In the genomic region with DNA sequence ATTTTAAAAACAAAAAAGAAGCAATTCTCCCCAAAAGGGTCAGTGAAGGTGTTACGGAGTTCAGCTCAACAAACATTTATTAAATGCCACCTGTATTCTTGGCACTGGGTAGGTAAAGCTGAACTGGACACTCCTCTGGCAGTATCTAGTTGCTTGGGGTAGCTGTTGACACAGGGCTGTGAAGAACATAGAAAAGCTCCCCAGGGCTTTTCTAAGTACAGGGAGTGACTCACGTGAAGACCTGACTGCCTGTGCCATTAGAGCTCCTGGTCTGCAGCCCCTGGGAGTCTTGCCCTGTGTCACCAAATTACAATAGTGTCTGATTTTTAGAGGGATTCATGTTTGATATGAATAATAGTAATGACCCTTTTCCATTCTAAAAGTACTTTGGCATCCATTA, we compare ENCODE assay signal across 28 cellular contexts. TPM values are rescaled to one million over a fixed set of nuclear protein-coding genes. Genes with fewer than 3 reads are reported as not detected.
DNase-seq lines count a peak whose midpoint lies in the region; FAIRE-seq and TF ChIP-seq lines count a peak whose summit lies in the region.
"Had no signal": no experiment of that assay in that cellular context is flagged by ENCODE, and none has a peak within 500 bp of the region (broad histone marks: within the 10 kb centered on the region; RNA-seq: fewer than 3 reads in every experiment).

No MANE protein-coding gene starts in this region.

- TF ChIP-seq CTCF in bronchial epithelial cell (IDR thresholded peaks at IDR 0.05; ENCODE audit: insufficient read depth, low read length, severe bottlenecking) (no peak), nephron progenitor cell (IDR thresholded peaks at IDR 0.05) (no peak)

- peak; percentile 4 for DNase-seq in NCI-H1436 (lab: John Stamatoyannopoulos, UW)
- no peak for DNase-seq in NCI-H1436 treated with DMSO at 0.1 percent for 48 hours (lab: John Stamatoyannopoulos, UW)
- peak; percentile 8 for DNase-seq in ELF-1 (ENCODE audit: low read depth, low spot score)
- peak; percentile 29 for DNase-seq in NCI-H1092 treated with DMSO at 0.1 percent for 48 hours (lab: John Stamatoyannopoulos, UW)
- DNase-seq in bronchial epithelial cell (ENCODE audit: low read depth), result peak; percentile 5
- DNase-seq in DMS153 treated with DMSO at 0.1 percent for 48 hours (lab: John Stamatoyannopoulos, UW; ENCODE audit: unreplicated experiment), result no peak
- DNase-seq in nephron progenitor cell, result no peak
- no peak for DNase-seq in activated T-cell treated with anti-CD3 and anti-CD28 coated beads, Interleukin-2, amount 50 U/mL, for 24 hours
- DNase-seq: 8988T; ACHN; BE2C; Calu3; GDM1; GOT3; IMR-90; KG1; NCI-H1048; NCI-H1694; NCI-H2081 treated with DMSO at 0.1 percent for 48 hours; NCI-H226; NCI-H510A; NK-92 treated with Interleukin-12 subunit alpha and Interleukin-12 subunit beta, amount 100 ng/mL, for 24 hours; PC-9; SJCRH30; T-helper 17 cell had no signal

- H3K27me3 ChIP-seq in bronchial epithelial cell (ENCODE audit: control insufficient read depth, insufficient read depth, low read length), result no peaks in the 10 kb centered on the region
- H3K27me3 ChIP-seq: BE2C, SJCRH30 had no signal

- H3K4me3 ChIP-seq in bronchial epithelial cell (ENCODE audit: low read depth, low read length), result no peak overlapping the region
- H3K4me3 ChIP-seq: GM12878, HAP-1, PC-9, SJCRH30 had no signal

- no peaks in the 10 kb centered on the region for H3K27me3 Mint-ChIP-seq in nephron progenitor cell (ENCODE audit: low read depth, poor library complexity)
- no peaks in the 10 kb centered on the region for H3K27me3 Mint-ChIP-seq in activated T-cell treated with anti-CD3 and anti-CD28 coated beads, Interleukin-2, amount 50 U/mL, for 24 hours
- H3K27me3 Mint-ChIP-seq: T-helper 17 cell had no signal

- H3K36me3 Mint-ChIP-seq in nephron progenitor cell (ENCODE audit: low read depth), result peaks cover 23% of the 10 kb centered on the region
- peaks cover 63% of the 10 kb centered on the region for H3K36me3 Mint-ChIP-seq in activated T-cell treated with anti-CD3 and anti-CD28 coated beads, Interleukin-2, amount 50 U/mL, for 24 hours (ENCODE audit: low read depth)

- peaks cover 1% of the 10 kb centered on the region for H3K36me3 ChIP-seq in bronchial epithelial cell (ENCODE audit: control insufficient read depth, insufficient read depth, low read length)
- H3K36me3 ChIP-seq: HAP-1, SJCRH30 had no signal

- H3K4me1 Mint-ChIP-seq in nephron progenitor cell, result no peaks in the 10 kb centered on the region
- H3K4me1 Mint-ChIP-seq in activated T-cell treated with anti-CD3 and anti-CD28 coated beads, Interleukin-2, amount 50 U/mL, for 24 hours (ENCODE audit: low read depth), result no peaks in the 10 kb centered on the region

- FAIRE-seq in bronchial epithelial cell (lab: Jason Lieb, UNC), result no peak
- FAIRE-seq: GM12878 had no signal

- no peaks in the 10 kb centered on the region for H3K9me3 Mint-ChIP-seq in nephron progenitor cell
- H3K9me3 Mint-ChIP-seq in activated T-cell treated with anti-CD3 and anti-CD28 coated beads, Interleukin-2, amount 50 U/mL, for 24 hours, result no peaks in the 10 kb centered on the region

- no peak overlapping the region for H3K27ac Mint-ChIP-seq in nephron progenitor cell
- no peak overlapping the region for H3K27ac Mint-ChIP-seq in activated T-cell treated with anti-CD3 and anti-CD28 coated beads, Interleukin-2, amount 50 U/mL, for 24 hours
- H3K27ac Mint-ChIP-seq: T-helper 17 cell had no signal

- H3K4me3 Mint-ChIP-seq in nephron progenitor cell, result no peak overlapping the region
- no peak overlapping the region for H3K4me3 Mint-ChIP-seq in activated T-cell treated with anti-CD3 and anti-CD28 coated beads, Interleukin-2, amount 50 U/mL, for 24 hours
- H3K4me3 Mint-ChIP-seq: CD14-positive monocyte, T-helper 17 cell had no signal

RNA-seq across cellular contexts. Expression of a gene that starts 43.6 kb away (rescaled TPM):
- 92.3 and 102 TPM in 2 replicates for total RNA-seq in bronchial epithelial cell

RNA-seq across cellular contexts. Expression of a gene that starts 43.7 kb away (rescaled TPM):
- total RNA-seq in bronchial epithelial cell, result 10.3 and 14.5 TPM in 2 replicates

RNA-seq across cellular contexts. Expression of a gene that starts 45.4 kb away (rescaled TPM):
- 37.1 and 49.3 TPM in 2 replicates for total RNA-seq in bronchial epithelial cell

Comparison
In these comparisons a context has a peak if more than half of its experiments do, and no peak if none do; other contexts are left out.
1. DNase-seq: peak in NCI-H1436 (single experiment), ELF-1 (single experiment), NCI-H1092 treated with DMSO at 0.1 percent for 48 hours (single experiment) and bronchial epithelial cell (single experiment); none in NCI-H1436 treated with DMSO at 0.1 percent for 48 hours (single experiment), DMS153 treated with DMSO at 0.1 percent for 48 hours (single experiment), nephron progenitor cell (single experiment) and activated T-cell treated with anti-CD3 and anti-CD28 coated beads, Interleukin-2, amount 50 U/mL, for 24 hours (single experiment).